In genomic region chr15:80208758-80209734, GRCh38 we compare ENCODE assay signal across 20 cellular contexts. TPM values are rescaled to one million over a fixed set of nuclear protein-coding genes. Genes with fewer than 3 reads are reported as not detected.
DNase-seq lines count a peak whose midpoint lies in the region; ATAC-seq and TF ChIP-seq lines count a peak whose summit lies in the region.
"Had no signal": no experiment of that assay in that cellular context is flagged by ENCODE, and none has a peak within 500 bp of the region (broad histone marks: within the 10 kb centered on the region; RNA-seq: fewer than 3 reads in every experiment).

No MANE protein-coding gene starts in this region.

- H3K27ac ChIP-seq in GM23338 (ENCODE audit: low read depth) (no peak overlapping the region), neuronal stem cell (replicated peaks; ENCODE audit: low read length) (no peak overlapping the region)
- H3K27ac ChIP-seq: C4-2B had no signal

- ATAC-seq in GM23338, result no peak
- ATAC-seq in activated CD8-positive, alpha-beta memory T cell treated with anti-CD3 and anti-CD28 coated beads, Interleukin-2, amount 10 ng/mL, durations not matched to agents 7 days and 5 days, result no peak

- no peak overlapping the region for H2BK120ac ChIP-seq in neuronal stem cell (ENCODE audit: low read depth, low read length)

- no peak overlapping the region for H3K4me3 ChIP-seq in Caco-2 (ENCODE audit: low read depth, low read length)
- H3K4me3 ChIP-seq in GM23338, result no peak overlapping the region
- no peak overlapping the region for H3K4me3 ChIP-seq in neuronal stem cell (ENCODE audit: low read length in 2 of 2)

- no peaks in the 10 kb centered on the region for H4K20me1 ChIP-seq in GM23338 (replicated peaks; ENCODE audit: insufficient read depth)

- H3K4ac ChIP-seq in neuronal stem cell (ENCODE audit: low read length), result no peak overlapping the region

- no peak overlapping the region for H4K8ac ChIP-seq in neuronal stem cell (ENCODE audit: low read depth, low read length)

- H3K4me3 Mint-ChIP-seq in Caco-2 (ENCODE audit: unreplicated experiment), result no peak overlapping the region
- no peak overlapping the region for H3K4me3 Mint-ChIP-seq in GM23338
- no peak overlapping the region for H3K4me3 Mint-ChIP-seq in activated CD8-positive, alpha-beta memory T cell treated with anti-CD3 and anti-CD28 coated beads, Interleukin-2, amount 10 ng/mL, durations not matched to agents 7 days and 5 days
- H3K4me3 Mint-ChIP-seq: IgD-negative memory B cell had no signal

- no peaks in the 10 kb centered on the region for H3K36me3 ChIP-seq in Caco-2 (ENCODE audit: control insufficient read depth, insufficient read depth, low read length)
- H3K36me3 ChIP-seq in GM23338 (ENCODE audit: insufficient read depth), result no peaks in the 10 kb centered on the region
- no peaks in the 10 kb centered on the region for H3K36me3 ChIP-seq in neuronal stem cell (replicated peaks in 1 of 2; ENCODE audit: control insufficient read depth in 2 of 2, insufficient read depth in 2 of 2, low read length in 2 of 2)

- H3K4me1 ChIP-seq in Caco-2 (peaks cover 19% of the 10 kb centered on the region), GM23338 (ENCODE audit: insufficient read depth) (no peaks in the 10 kb centered on the region), neuronal stem cell (ENCODE audit: control insufficient read depth in 2 of 2, insufficient read depth in 1 of 2, low read depth in 1 of 2, low read length in 2 of 2) (peaks cover 0 to 8% of the 10 kb centered on the region in 2 donors)

- peaks cover 5% of the 10 kb centered on the region for H3K27me3 Mint-ChIP-seq in Caco-2 (ENCODE audit: insufficient read depth, unreplicated experiment)
- H3K27me3 Mint-ChIP-seq in GM23338 (ENCODE audit: insufficient read depth, low read depth, poor library complexity), result peaks cover 3% of the 10 kb centered on the region
- H3K27me3 Mint-ChIP-seq in activated CD8-positive, alpha-beta memory T cell treated with anti-CD3 and anti-CD28 coated beads, Interleukin-2, amount 10 ng/mL, durations not matched to agents 7 days and 5 days, result peaks cover 69% of the 10 kb centered on the region

- no peak overlapping the region for H3K4me2 ChIP-seq in GM23338
- H3K4me2 ChIP-seq in neuronal stem cell (ENCODE audit: insufficient read depth, low read length, poor library complexity, severe bottlenecking), result no peak overlapping the region

- no peak for TF ChIP-seq CTCF in Caco-2 (IDR thresholded peaks at IDR 0.05; ENCODE audit: insufficient read depth in 1 of 2, low read depth in 1 of 2, low read length in 1 of 2, severe bottlenecking in 1 of 2, unreplicated experiment in 1 of 2)
- TF ChIP-seq CTCF in GM23338 (conservative IDR thresholded peaks at IDR 0.05; ENCODE audit: low read depth in 2 of 2), result no peak

- POLR2A ChIA-PET in Caco-2 (lab: Charles Lee), result no interaction called here

- H2BK5ac ChIP-seq in neuronal stem cell (ENCODE audit: low read length), result no peak overlapping the region

- H3K9me3 Mint-ChIP-seq in Caco-2 (ENCODE audit: unreplicated experiment) (peaks cover 14% of the 10 kb centered on the region), GM23338 (peaks cover 5% of the 10 kb centered on the region; the same call in 1 of the 3 replicates)
- H3K9me3 Mint-ChIP-seq in activated CD8-positive, alpha-beta memory T cell treated with anti-CD3 and anti-CD28 coated beads, Interleukin-2, amount 10 ng/mL, durations not matched to agents 7 days and 5 days (ENCODE audit: low read depth), result no peaks in the 10 kb centered on the region

- H3K9me2 ChIP-seq in GM23338 (ENCODE audit: insufficient read depth), result no peaks in the 10 kb centered on the region

- no peaks in the 10 kb centered on the region for H3F3A ChIP-seq in GM23338 (replicated peaks; ENCODE audit: low read depth)

- no CpG with 5 or more reads among the region's 11 CpGs for WGBS in neuronal stem cell (ENCODE audit: extremely low coverage in 2 of 2, insufficient read length in 2 of 2, insufficient replicate concordance in 1 of 2), 2 donors

- H3K9ac ChIP-seq in neuronal stem cell (ENCODE audit: low read depth, low read length, poor library complexity), result no peak overlapping the region

- peak overlapping the region; percentile 70; the same call in 1 of the 2 replicates for H2AFZ ChIP-seq in GM23338
- H2AFZ ChIP-seq in neuronal stem cell (ENCODE audit: low read length), result no peak overlapping the region

- no peak overlapping the region for H4K91ac ChIP-seq in neuronal stem cell (ENCODE audit: low read depth, low read length, poor library complexity)

- H3K36me3 Mint-ChIP-seq in Caco-2 (ENCODE audit: insufficient read depth, unreplicated experiment) (peaks cover 5% of the 10 kb centered on the region), GM23338 (ENCODE audit: low read depth) (no peaks in the 10 kb centered on the region)
- H3K36me3 Mint-ChIP-seq in activated CD8-positive, alpha-beta memory T cell treated with anti-CD3 and anti-CD28 coated beads, Interleukin-2, amount 10 ng/mL, durations not matched to agents 7 days and 5 days, result no peaks in the 10 kb centered on the region
- H3K36me3 Mint-ChIP-seq: IgD-negative memory B cell had no signal

- no TSS peak for BruUV-seq in Caco-2 (replicated peaks; lab: Mats Ljungman, UMichigan)

- no peaks in the 10 kb centered on the region for H3K79me2 ChIP-seq in GM23338 (replicated peaks; ENCODE audit: insufficient read depth)

- intact Hi-C loops in Caco-2 (cut with micrococcal nuclease; ENCODE audit: unreplicated experiment), result no loop called here

- H3K18ac ChIP-seq in neuronal stem cell (ENCODE audit: low read length), result peak overlapping the region; percentile 55

- no peak overlapping the region for H3K14ac ChIP-seq in neuronal stem cell (ENCODE audit: low read length)

- H3K27ac Mint-ChIP-seq in Caco-2 (ENCODE audit: unreplicated experiment) (peak overlapping the region; percentile 14), GM23338 (no peak overlapping the region)
- H3K27ac Mint-ChIP-seq in activated CD8-positive, alpha-beta memory T cell treated with anti-CD3 and anti-CD28 coated beads, Interleukin-2, amount 10 ng/mL, durations not matched to agents 7 days and 5 days, result no peak overlapping the region
- H3K27ac Mint-ChIP-seq: IgD-negative memory B cell had no signal

- DNase-seq in Caco-2 (no peak), GM23338 (ENCODE audit: low spot score) (no peak), islet precursor cell (peak; percentile 79), neuronal stem cell (ENCODE audit: low spot score) (no peak), DMS53 (lab: John Stamatoyannopoulos, UW) (no peak), NCI-H1436 treated with DMSO at 0.1 percent for 48 hours (lab: John Stamatoyannopoulos, UW) (no peak)
- DNase-seq in activated CD8-positive, alpha-beta memory T cell treated with anti-CD3 and anti-CD28 coated beads, Interleukin-2, amount 10 ng/mL, durations not matched to agents 7 days and 5 days, result no peak
- DNase-seq: DMS153; EL; HCEC 1CT; NCI-H1105 treated with DMSO at 0.1 percent for 48 hours; NCI-H187; NCI-H526 treated with DMSO at 0.1 percent for 48 hours; NK-92 treated with Interleukin-12 subunit alpha and Interleukin-12 subunit beta, amount 100 ng/mL, for 24 hours; SIG-M5 had no signal

- no peak overlapping the region for H2BK12ac ChIP-seq in neuronal stem cell (ENCODE audit: low read length)

- H3K4me1 Mint-ChIP-seq in Caco-2 (ENCODE audit: low read depth, unreplicated experiment) (peaks cover 22% of the 10 kb centered on the region), GM23338 (peaks cover 11% of the 10 kb centered on the region; the same call in 2 of the 3 replicates)
- H3K4me1 Mint-ChIP-seq in activated CD8-positive, alpha-beta memory T cell treated with anti-CD3 and anti-CD28 coated beads, Interleukin-2, amount 10 ng/mL, durations not matched to agents 7 days and 5 days, result no peaks in the 10 kb centered on the region

- peak overlapping the region; percentile 60 for H3K23ac ChIP-seq in neuronal stem cell (ENCODE audit: low read depth, low read length, poor library complexity)

- no peak overlapping the region for H2AK5ac ChIP-seq in neuronal stem cell (ENCODE audit: low read depth, low read length)

- H2BK15ac ChIP-seq in neuronal stem cell (ENCODE audit: low read length), result no peak overlapping the region

- H3K9me3 ChIP-seq in Caco-2 (no peaks in the 10 kb centered on the region; the same call in 1 of the 2 replicates), neuronal stem cell (replicated peaks in 1 of 2; ENCODE audit: control insufficient read depth in 2 of 2, insufficient read depth in 1 of 2, low read depth in 1 of 2, low read length in 2 of 2) (peaks cover 0 to 2% of the 10 kb centered on the region in 2 donors)

- H3K27me3 ChIP-seq in Caco-2 (replicated peaks; ENCODE audit: control insufficient read depth, insufficient read depth, low read length) (no peaks in the 10 kb centered on the region), GM23338 (ENCODE audit: insufficient read depth) (no peaks in the 10 kb centered on the region), neuronal stem cell (ENCODE audit: control insufficient read depth in 3 of 3, insufficient read depth in 3 of 3, low read depth in 1 of 3, low read length in 3 of 3) (peaks cover 0 to 15% (median 0%) of the 10 kb centered on the region in 3 experiments)

- no peaks in the 10 kb centered on the region for H3K79me1 ChIP-seq in neuronal stem cell (ENCODE audit: low read depth, low read length)

- CTCF ChIA-PET in Caco-2 (lab: Charles Lee), result no interaction called here
- CTCF ChIA-PET in activated CD8-positive, alpha-beta memory T cell treated with anti-CD3 and anti-CD28 coated beads, Interleukin-2, amount 10 ng/mL, durations not matched to agents 7 days and 5 days (lab: Charles Lee), result no interaction called here

TF ChIP-seq in GM23338, 12 proteins besides CTCF, POLR2A, EP300 and RAD21 (continues in another document):
- no peak for TF ChIP-seq EZH2 (IDR thresholded peaks at IDR 0.05; ENCODE audit: low read depth, unreplicated experiment)
- no peak for TF ChIP-seq STAT1 (IDR thresholded peaks at IDR 0.05; ENCODE audit: unreplicated experiment)

RNA-seq across cellular contexts. Expression of gene CTXND1, which starts 43.0 kb away (rescaled TPM):
- total RNA-seq in Caco-2 (2022), result 0.05 and 0.14 TPM in 2 replicates
- total RNA-seq in GM23338 (2014; rRNA removed; shearing (Covaris generic)), result not detected in 2 replicates
- 0.05 TPM in 1 of 2 replicates, not detected in the other for polyA plus RNA-seq in GM23338 (2016; fragmentation: Nextera tagmentation; extraction: Ambion mirVana)
- 0.03 TPM for polyA plus RNA-seq in neuronal stem cell (2013, experiment 1 of 2)
- 0.03 TPM for polyA plus RNA-seq in neuronal stem cell (2013, experiment 2 of 2)
- not detected for total RNA-seq in activated CD8-positive, alpha-beta memory T cell treated with anti-CD3 and anti-CD28 coated beads, Interleukin-2, amount 10 ng/mL, durations not matched to agents 7 days and 5 days
- total RNA-seq: HT1080, LHCN-M2, OCI-LY7 had no signal

RNA-seq across cellular contexts. Expression of gene FAH, which starts 56.2 kb away (rescaled TPM):
- total RNA-seq in Caco-2 (2022), result 20.4 TPM in 2 replicates
- total RNA-seq in GM23338 (2014; rRNA removed; shearing (Covaris generic)), result 20.3 TPM in 2 replicates
- 11.8 and 16.3 TPM in 2 replicates for polyA plus RNA-seq in GM23338 (2016; fragmentation: Nextera tagmentation; extraction: Ambion mirVana)
- 8.8 TPM for polyA plus RNA-seq in neuronal stem cell (2013, experiment 1 of 2)
- 7.9 TPM for polyA plus RNA-seq in neuronal stem cell (2013, experiment 2 of 2)
- total RNA-seq in activated CD8-positive, alpha-beta memory T cell treated with anti-CD3 and anti-CD28 coated beads, Interleukin-2, amount 10 ng/mL, durations not matched to agents 7 days and 5 days, result 10 to 100 TPM; 69.0 to 71.6 TPM
